ENCODE assay signal across 2 cellular contexts in the genomic region with DNA sequence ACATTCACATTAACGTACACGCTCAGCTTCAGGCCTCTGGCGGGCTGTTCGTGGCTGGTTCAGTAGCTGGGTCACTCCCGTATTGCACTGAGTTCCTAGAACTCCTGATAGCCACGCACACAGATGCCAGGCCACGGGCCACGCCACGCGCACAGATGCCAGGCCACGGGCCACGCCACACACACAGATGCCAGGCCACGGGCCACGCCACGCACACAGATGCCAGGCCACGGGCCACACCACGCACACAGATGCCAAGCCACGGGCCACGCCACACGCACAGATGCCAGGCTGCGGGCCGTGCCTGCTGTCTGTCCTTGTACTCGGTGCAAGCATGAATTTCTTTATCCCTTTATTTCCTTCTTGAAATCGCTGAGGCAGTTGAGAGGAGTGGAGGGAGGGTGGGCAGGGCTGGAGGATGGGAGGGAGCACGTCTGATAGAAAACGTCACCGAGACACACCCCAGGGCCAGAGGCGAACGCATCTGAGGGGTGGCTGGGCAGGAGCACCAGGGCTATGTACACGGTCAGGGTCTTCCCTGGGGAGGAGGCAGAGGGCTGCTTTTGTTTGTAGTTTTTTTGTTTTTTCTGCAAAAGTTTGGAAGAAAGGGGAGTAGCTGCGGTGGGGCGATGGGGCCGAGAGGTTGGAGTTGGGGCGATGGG.
TF ChIP-seq lines count a peak whose summit lies in the region.

No MANE protein-coding gene starts in this region.

TF ChIP-seq in GM12891, 5 proteins besides CTCF, POLR2A, EP300 and RAD21:
- no peak for TF ChIP-seq POLR2AphosphoS5 (IDR thresholded peaks at IDR 0.05; ENCODE audit: low read depth, low read length)
- TF ChIP-seq PAX5 (IDR thresholded peaks at IDR 0.05; ENCODE audit: insufficient read depth, low read length, severe bottlenecking), result no peak
- TF ChIP-seq POU2F2 (IDR thresholded peaks at IDR 0.05; ENCODE audit: low read depth, low read length), result no peak
- no peak for TF ChIP-seq SPI1 (IDR thresholded peaks at IDR 0.05; ENCODE audit: low read depth, low read length)
- no peak for TF ChIP-seq TAF1 (IDR thresholded peaks at IDR 0.05; ENCODE audit: low read depth, low read length)

TF ChIP-seq in GM12878, 131 proteins besides CTCF, POLR2A, EP300 and RAD21:
- TF ChIP-seq GATAD2B (conservative IDR thresholded peaks at IDR 0.05; ENCODE audit: low read depth), result no peak
- no peak for TF ChIP-seq EZH2 (IDR thresholded peaks at IDR 0.05; ENCODE audit: borderline replicate concordance, control insufficient read depth, low read depth, low read length)
- TF ChIP-seq SPI1 (IDR thresholded peaks at IDR 0.05; ENCODE audit: borderline replicate concordance, insufficient read depth, low read depth, low read length), result no peak
- no peak for TF ChIP-seq ETV6 (conservative IDR thresholded peaks at IDR 0.05 in 1 of 2, IDR thresholded peaks at IDR 0.05 in 1 of 2; ENCODE audit: borderline replicate concordance in 1 of 2, low read depth in 1 of 2)
- TF ChIP-seq TCF7 (IDR thresholded peaks at IDR 0.05; ENCODE audit: borderline replicate concordance), result no peak
- TF ChIP-seq, protein P1, sequence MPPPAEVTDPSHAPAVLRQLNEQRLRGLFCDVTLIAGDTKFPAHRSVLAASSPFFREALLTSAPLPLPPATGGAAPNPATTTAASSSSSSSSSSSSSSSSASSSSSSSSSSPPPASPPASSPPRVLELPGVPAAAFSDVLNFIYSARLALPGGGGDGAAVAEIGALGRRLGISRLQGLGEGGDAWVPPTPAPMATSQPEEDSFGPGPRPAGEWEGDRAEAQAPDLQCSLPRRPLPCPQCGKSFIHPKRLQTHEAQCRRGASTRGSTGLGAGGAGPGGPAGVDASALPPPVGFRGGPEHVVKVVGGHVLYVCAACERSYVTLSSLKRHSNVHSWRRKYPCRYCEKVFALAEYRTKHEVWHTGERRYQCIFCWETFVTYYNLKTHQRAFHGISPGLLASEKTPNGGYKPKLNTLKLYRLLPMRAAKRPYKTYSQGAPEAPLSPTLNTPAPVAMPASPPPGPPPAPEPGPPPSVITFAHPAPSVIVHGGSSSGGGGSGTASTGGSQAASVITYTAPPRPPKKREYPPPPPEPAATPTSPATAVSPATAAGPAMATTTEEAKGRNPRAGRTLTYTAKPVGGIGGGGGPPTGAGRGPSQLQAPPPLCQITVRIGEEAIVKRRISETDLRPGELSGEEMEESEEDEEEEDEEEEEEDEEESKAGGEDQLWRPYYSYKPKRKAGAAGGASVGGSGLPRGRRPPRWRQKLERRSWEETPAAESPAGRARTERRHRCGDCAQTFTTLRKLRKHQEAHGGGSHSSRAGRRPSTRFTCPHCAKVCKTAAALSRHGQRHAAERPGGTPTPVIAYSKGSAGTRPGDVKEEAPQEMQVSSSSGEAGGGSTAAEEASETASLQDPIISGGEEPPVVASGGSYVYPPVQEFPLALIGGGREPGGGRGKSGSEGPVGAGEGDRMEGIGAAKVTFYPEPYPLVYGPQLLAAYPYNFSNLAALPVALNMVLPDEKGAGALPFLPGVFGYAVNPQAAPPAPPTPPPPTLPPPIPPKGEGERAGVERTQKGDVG (CRISPR knock-in tag; IDR thresholded peaks at IDR 0.05), result no peak
- TF ChIP-seq RAD51 (IDR thresholded peaks at IDR 0.05), result no peak
- no peak for TF ChIP-seq MTA2 (IDR thresholded peaks at IDR 0.05; ENCODE audit: low read depth)
- no peak for TF ChIP-seq ESRRA (IDR thresholded peaks at IDR 0.05; ENCODE audit: low read length)
- TF ChIP-seq CEBPB (IDR thresholded peaks at IDR 0.05; ENCODE audit: borderline replicate concordance in 1 of 2, low read depth in 2 of 2, low read length in 2 of 2), result no peak
- TF ChIP-seq, protein P2, sequence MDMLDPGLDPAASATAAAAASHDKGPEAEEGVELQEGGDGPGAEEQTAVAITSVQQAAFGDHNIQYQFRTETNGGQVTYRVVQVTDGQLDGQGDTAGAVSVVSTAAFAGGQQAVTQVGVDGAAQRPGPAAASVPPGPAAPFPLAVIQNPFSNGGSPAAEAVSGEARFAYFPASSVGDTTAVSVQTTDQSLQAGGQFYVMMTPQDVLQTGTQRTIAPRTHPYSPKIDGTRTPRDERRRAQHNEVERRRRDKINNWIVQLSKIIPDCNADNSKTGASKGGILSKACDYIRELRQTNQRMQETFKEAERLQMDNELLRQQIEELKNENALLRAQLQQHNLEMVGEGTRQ (IDR thresholded peaks at IDR 0.05; ENCODE audit: borderline replicate concordance, low read depth, low read length), result no peak
- TF ChIP-seq TCF3 (IDR thresholded peaks at IDR 0.05; ENCODE audit: borderline replicate concordance, insufficient read depth, low read depth, low read length), result 0 out of 2 replicates have a peak, but pooled peaks have one; percentile 38
- TF ChIP-seq EGR1 (IDR thresholded peaks at IDR 0.05; ENCODE audit: borderline replicate concordance in 1 of 2, low read depth in 2 of 2, low read length in 2 of 2), result peak in 1 of 2 experiments; percentile 73; a peak in 2 of 3 replicates
